In the genomic region with DNA sequence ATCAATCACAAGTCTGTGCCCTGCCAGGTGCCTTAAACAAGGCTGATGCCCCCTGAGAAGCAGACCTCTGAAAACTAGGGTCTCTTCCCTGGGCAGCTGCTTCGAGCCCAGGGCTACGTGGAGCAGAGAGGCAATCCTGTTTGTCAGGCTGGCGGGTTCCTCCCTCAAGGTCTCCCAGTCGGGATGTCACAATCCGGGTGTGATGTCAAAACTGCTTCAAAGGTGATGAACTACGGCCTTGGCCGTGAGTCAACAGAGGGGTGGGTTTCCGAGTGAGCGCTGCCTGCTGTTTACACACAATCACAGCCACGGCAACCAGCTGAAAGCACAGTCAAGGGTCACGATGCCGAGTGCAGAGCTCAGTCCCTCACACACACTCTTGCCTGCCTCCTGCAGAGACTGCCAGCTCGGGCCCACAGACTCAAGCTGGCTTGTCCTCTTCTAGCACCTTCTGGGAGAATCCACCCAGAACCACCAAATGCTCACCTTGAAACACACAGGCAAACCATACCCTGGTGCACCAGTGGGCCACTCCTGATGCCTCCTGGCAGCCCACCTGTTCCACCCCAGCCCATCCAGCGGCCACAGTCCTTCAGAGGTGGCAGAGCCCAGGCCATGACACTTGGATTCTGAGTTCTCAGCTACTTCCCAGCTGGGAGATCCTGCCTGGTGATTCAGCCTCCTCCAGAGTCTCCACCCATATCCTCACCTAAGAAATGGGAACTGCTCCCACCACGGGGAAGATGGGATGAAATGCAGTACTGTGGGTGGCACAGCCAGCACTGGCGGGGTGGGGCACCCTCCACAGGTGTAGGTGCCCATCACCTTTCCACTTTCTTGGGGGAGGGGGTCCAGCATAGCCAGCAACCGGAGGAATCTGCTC, we compare ENCODE assay signal across 1 cellular context.
A peak's percentile ranks its signal among the peaks of the same experiment; 100 is the strongest.
TF ChIP-seq lines count a peak whose summit lies in the region.

No MANE protein-coding gene starts in this region.

TF ChIP-seq in HepG2, 621 proteins besides CTCF, POLR2A, EP300 and RAD21 (continued from another document and continues in another):
- TF ChIP-seq, protein P1, sequence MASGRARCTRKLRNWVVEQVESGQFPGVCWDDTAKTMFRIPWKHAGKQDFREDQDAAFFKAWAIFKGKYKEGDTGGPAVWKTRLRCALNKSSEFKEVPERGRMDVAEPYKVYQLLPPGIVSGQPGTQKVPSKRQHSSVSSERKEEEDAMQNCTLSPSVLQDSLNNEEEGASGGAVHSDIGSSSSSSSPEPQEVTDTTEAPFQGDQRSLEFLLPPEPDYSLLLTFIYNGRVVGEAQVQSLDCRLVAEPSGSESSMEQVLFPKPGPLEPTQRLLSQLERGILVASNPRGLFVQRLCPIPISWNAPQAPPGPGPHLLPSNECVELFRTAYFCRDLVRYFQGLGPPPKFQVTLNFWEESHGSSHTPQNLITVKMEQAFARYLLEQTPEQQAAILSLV (CRISPR knock-in tag; IDR thresholded peaks at IDR 0.05; ENCODE audit: borderline replicate concordance) = peak; percentile 87
- peak; percentile 100 for TF ChIP-seq SAP130 (CRISPR knock-in tag; IDR thresholded peaks at IDR 0.05; ENCODE audit: low read depth)
- peak; percentile 88 for TF ChIP-seq MIER2 (CRISPR knock-in tag; IDR thresholded peaks at IDR 0.05)
- peak; percentile 67; the same call in 1 of the 2 replicates for TF ChIP-seq ZNF775 (CRISPR knock-in tag; IDR thresholded peaks at IDR 0.05; ENCODE audit: borderline replicate concordance)
- TF ChIP-seq PHF8 (CRISPR knock-in tag; IDR thresholded peaks at IDR 0.05) = peak; percentile 70
- peak; percentile 88 for TF ChIP-seq POGZ (CRISPR knock-in tag; IDR thresholded peaks at IDR 0.05)
- TF ChIP-seq, protein P2, sequence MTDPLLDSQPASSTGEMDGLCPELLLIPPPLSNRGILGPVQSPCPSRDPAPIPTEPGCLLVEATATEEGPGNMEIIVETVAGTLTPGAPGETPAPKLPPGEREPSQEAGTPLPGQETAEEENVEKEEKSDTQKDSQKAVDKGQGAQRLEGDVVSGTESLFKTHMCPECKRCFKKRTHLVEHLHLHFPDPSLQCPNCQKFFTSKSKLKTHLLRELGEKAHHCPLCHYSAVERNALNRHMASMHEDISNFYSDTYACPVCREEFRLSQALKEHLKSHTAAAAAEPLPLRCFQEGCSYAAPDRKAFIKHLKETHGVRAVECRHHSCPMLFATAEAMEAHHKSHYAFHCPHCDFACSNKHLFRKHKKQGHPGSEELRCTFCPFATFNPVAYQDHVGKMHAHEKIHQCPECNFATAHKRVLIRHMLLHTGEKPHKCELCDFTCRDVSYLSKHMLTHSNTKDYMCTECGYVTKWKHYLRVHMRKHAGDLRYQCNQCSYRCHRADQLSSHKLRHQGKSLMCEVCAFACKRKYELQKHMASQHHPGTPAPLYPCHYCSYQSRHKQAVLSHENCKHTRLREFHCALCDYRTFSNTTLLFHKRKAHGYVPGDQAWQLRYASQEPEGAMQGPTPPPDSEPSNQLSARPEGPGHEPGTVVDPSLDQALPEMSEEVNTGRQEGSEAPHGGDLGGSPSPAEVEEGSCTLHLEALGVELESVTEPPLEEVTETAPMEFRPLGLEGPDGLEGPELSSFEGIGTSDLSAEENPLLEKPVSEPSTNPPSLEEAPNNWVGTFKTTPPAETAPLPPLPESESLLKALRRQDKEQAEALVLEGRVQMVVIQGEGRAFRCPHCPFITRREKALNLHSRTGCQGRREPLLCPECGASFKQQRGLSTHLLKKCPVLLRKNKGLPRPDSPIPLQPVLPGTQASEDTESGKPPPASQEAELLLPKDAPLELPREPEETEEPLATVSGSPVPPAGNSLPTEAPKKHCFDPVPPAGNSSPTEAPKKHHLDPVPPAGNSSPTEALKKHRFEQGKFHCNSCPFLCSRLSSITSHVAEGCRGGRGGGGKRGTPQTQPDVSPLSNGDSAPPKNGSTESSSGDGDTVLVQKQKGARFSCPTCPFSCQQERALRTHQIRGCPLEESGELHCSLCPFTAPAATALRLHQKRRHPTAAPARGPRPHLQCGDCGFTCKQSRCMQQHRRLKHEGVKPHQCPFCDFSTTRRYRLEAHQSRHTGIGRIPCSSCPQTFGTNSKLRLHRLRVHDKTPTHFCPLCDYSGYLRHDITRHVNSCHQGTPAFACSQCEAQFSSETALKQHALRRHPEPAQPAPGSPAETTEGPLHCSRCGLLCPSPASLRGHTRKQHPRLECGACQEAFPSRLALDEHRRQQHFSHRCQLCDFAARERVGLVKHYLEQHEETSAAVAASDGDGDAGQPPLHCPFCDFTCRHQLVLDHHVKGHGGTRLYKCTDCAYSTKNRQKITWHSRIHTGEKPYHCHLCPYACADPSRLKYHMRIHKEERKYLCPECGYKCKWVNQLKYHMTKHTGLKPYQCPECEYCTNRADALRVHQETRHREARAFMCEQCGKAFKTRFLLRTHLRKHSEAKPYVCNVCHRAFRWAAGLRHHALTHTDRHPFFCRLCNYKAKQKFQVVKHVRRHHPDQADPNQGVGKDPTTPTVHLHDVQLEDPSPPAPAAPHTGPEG (CRISPR knock-in tag; IDR thresholded peaks at IDR 0.05) = peak; percentile 82
- peak; percentile 83; the same call in 1 of the 2 replicates for TF ChIP-seq MAF1 (CRISPR knock-in tag; IDR thresholded peaks at IDR 0.05; ENCODE audit: borderline replicate concordance)
- TF ChIP-seq MTF1 (CRISPR knock-in tag; IDR thresholded peaks at IDR 0.05) = peak; percentile 93; the same call in 1 of the 2 replicates
- peak; percentile 98 for TF ChIP-seq TBL1XR1 (IDR thresholded peaks at IDR 0.05; ENCODE audit: borderline replicate concordance, low read length, partially characterized antibody)
- TF ChIP-seq, protein P3, sequence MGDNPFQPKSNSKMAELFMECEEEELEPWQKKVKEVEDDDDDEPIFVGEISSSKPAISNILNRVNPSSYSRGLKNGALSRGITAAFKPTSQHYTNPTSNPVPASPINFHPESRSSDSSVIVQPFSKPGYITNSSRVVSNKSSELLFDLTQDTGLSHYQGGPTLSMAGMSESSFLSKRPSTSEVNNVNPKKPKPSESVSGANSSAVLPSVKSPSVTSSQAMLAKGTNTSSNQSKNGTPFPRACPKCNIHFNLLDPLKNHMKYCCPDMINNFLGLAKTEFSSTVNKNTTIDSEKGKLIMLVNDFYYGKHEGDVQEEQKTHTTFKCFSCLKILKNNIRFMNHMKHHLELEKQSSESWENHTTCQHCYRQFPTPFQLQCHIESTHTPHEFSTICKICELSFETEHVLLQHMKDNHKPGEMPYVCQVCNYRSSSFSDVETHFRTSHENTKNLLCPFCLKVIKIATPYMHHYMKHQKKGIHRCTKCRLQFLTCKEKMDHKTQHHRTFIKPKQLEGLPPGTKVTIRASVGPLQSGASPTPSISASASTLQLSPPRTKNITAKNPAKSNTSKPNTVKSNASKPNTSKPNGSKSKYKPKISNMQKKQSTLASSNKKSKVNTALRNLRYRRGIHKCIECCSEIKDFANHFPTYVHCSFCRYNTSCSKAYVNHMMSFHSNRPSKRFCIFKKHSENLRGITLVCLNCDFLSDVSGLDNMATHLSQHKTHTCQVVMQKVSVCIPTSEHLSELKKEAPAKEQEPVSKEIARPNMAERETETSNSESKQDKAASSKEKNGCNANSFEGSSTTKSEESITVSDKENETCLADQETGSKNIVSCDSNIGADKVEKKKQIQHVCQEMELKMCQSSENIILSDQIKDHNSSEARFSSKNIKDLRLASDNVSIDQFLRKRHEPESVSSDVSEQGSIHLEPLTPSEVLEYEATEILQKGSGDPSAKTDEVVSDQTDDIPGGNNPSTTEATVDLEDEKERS (CRISPR knock-in tag; IDR thresholded peaks at IDR 0.05) = peak; percentile 90; the same call in 1 of the 2 replicates
- peak; percentile 81 for TF ChIP-seq BHLHE40 (IDR thresholded peaks at IDR 0.05; ENCODE audit: low read length)
- TF ChIP-seq NR2C2 (CRISPR knock-in tag; IDR thresholded peaks at IDR 0.05; ENCODE audit: borderline replicate concordance) = peak; percentile 96
- TF ChIP-seq, protein P4, sequence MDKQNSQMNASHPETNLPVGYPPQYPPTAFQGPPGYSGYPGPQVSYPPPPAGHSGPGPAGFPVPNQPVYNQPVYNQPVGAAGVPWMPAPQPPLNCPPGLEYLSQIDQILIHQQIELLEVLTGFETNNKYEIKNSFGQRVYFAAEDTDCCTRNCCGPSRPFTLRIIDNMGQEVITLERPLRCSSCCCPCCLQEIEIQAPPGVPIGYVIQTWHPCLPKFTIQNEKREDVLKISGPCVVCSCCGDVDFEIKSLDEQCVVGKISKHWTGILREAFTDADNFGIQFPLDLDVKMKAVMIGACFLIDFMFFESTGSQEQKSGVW (CRISPR knock-in tag; IDR thresholded peaks at IDR 0.05; ENCODE audit: borderline replicate concordance) = no peak; the same call in 1 of the 2 replicates
- TF ChIP-seq, protein P5, sequence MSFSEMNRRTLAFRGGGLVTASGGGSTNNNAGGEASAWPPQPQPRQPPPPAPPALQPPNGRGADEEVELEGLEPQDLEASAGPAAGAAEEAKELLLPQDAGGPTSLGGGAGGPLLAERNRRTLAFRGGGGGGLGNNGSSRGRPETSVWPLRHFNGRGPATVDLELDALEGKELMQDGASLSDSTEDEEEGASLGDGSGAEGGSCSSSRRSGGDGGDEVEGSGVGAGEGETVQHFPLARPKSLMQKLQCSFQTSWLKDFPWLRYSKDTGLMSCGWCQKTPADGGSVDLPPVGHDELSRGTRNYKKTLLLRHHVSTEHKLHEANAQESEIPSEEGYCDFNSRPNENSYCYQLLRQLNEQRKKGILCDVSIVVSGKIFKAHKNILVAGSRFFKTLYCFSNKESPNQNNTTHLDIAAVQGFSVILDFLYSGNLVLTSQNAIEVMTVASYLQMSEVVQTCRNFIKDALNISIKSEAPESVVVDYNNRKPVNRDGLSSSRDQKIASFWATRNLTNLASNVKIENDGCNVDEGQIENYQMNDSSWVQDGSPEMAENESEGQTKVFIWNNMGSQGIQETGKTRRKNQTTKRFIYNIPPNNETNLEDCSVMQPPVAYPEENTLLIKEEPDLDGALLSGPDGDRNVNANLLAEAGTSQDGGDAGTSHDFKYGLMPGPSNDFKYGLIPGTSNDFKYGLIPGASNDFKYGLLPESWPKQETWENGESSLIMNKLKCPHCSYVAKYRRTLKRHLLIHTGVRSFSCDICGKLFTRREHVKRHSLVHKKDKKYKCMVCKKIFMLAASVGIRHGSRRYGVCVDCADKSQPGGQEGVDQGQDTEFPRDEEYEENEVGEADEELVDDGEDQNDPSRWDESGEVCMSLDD (CRISPR knock-in tag; IDR thresholded peaks at IDR 0.05; ENCODE audit: borderline replicate concordance) = peak; percentile 56; the same call in 1 of the 2 replicates
- TF ChIP-seq WIZ (CRISPR knock-in tag; IDR thresholded peaks at IDR 0.05) = no peak
- TF ChIP-seq DNMT1 (CRISPR knock-in tag; IDR thresholded peaks at IDR 0.05) = peak; percentile 57; the same call in 1 of the 2 replicates
- TF ChIP-seq, protein P6, sequence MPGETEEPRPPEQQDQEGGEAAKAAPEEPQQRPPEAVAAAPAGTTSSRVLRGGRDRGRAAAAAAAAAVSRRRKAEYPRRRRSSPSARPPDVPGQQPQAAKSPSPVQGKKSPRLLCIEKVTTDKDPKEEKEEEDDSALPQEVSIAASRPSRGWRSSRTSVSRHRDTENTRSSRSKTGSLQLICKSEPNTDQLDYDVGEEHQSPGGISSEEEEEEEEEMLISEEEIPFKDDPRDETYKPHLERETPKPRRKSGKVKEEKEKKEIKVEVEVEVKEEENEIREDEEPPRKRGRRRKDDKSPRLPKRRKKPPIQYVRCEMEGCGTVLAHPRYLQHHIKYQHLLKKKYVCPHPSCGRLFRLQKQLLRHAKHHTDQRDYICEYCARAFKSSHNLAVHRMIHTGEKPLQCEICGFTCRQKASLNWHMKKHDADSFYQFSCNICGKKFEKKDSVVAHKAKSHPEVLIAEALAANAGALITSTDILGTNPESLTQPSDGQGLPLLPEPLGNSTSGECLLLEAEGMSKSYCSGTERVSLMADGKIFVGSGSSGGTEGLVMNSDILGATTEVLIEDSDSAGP (CRISPR knock-in tag; IDR thresholded peaks at IDR 0.05; ENCODE audit: borderline replicate concordance) = peak; percentile 96
- TF ChIP-seq, protein P7, sequence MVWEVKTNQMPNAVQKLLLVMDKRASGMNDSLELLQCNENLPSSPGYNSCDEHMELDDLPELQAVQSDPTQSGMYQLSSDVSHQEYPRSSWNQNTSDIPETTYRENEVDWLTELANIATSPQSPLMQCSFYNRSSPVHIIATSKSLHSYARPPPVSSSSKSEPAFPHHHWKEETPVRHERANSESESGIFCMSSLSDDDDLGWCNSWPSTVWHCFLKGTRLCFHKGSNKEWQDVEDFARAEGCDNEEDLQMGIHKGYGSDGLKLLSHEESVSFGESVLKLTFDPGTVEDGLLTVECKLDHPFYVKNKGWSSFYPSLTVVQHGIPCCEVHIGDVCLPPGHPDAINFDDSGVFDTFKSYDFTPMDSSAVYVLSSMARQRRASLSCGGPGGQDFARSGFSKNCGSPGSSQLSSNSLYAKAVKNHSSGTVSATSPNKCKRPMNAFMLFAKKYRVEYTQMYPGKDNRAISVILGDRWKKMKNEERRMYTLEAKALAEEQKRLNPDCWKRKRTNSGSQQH (CRISPR knock-in tag; IDR thresholded peaks at IDR 0.05; ENCODE audit: low read depth) = peak; percentile 87
- TF ChIP-seq NFIB (CRISPR knock-in tag; IDR thresholded peaks at IDR 0.05; ENCODE audit: borderline replicate concordance) = no peak
- TF ChIP-seq MEIS2 (CRISPR knock-in tag; IDR thresholded peaks at IDR 0.05) = peak; percentile 99
- TF ChIP-seq ZNF253 (CRISPR knock-in tag; IDR thresholded peaks at IDR 0.05; ENCODE audit: borderline replicate concordance) = peak; percentile 40; the same call in 1 of the 2 replicates
- no peak for TF ChIP-seq RBM39 (IDR thresholded peaks at IDR 0.05; ENCODE audit: low read depth, low read length, poor library complexity, severe bottlenecking)
- peak; percentile 71; the same call in 1 of the 2 replicates for TF ChIP-seq MED13 (CRISPR knock-in tag; IDR thresholded peaks at IDR 0.05)
- TF ChIP-seq SSRP1 (CRISPR knock-in tag; IDR thresholded peaks at IDR 0.05) = no peak
- peak; percentile 14; the same call in 1 of the 2 replicates for TF ChIP-seq ZBTB42 (CRISPR knock-in tag; IDR thresholded peaks at IDR 0.05)
- no peak for TF ChIP-seq FLYWCH1 (CRISPR knock-in tag; IDR thresholded peaks at IDR 0.05)
- TF ChIP-seq ZNF136 (CRISPR knock-in tag; IDR thresholded peaks at IDR 0.05; ENCODE audit: low read depth) = 0 out of 2 replicates have a peak, but pooled peaks have one; percentile 95
- peak; percentile 100 for TF ChIP-seq HDAC2 (CRISPR knock-in tag; IDR thresholded peaks at IDR 0.05)
- TF ChIP-seq GATA4 (IDR thresholded peaks at IDR 0.05; ENCODE audit: borderline replicate concordance, low read depth) = peak; percentile 75; the same call in 1 of the 2 replicates
- TF ChIP-seq, protein P8, sequence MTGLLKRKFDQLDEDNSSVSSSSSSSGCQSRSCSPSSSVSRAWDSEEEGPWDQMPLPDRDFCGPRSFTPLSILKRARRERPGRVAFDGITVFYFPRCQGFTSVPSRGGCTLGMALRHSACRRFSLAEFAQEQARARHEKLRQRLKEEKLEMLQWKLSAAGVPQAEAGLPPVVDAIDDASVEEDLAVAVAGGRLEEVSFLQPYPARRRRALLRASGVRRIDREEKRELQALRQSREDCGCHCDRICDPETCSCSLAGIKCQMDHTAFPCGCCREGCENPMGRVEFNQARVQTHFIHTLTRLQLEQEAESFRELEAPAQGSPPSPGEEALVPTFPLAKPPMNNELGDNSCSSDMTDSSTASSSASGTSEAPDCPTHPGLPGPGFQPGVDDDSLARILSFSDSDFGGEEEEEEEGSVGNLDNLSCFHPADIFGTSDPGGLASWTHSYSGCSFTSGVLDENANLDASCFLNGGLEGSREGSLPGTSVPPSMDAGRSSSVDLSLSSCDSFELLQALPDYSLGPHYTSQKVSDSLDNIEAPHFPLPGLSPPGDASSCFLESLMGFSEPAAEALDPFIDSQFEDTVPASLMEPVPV (CRISPR knock-in tag; IDR thresholded peaks at IDR 0.05) = no peak
